In genomic region chr12:70828391-70828790, GRCh38 we compare ENCODE assay signal across 15 cellular contexts.
DNase-seq lines count a peak whose midpoint lies in the region; ATAC-seq and TF ChIP-seq lines count a peak whose summit lies in the region.
"Had no signal": no experiment of that assay in that cellular context is flagged by ENCODE, and none has a peak within 500 bp of the region (broad histone marks: within the 10 kb centered on the region; RNA-seq: fewer than 3 reads in every experiment).

No MANE protein-coding gene starts in this region.

- H2AFZ ChIP-seq in ACC112 (ENCODE audit: low read length, unreplicated experiment) = peak overlapping the region; percentile 32

- in situ Hi-C loops in brain microvascular endothelial cell (cut with HindIII; ENCODE audit: low pct_ligation_motif_present, low sequenced_read_pairs) = no loop called here

- H3K4me3 ChIP-seq in ACC112 (ENCODE audit: low read depth, low read length) = no peak overlapping the region
- no peak overlapping the region for H3K4me3 ChIP-seq in brain microvascular endothelial cell (ENCODE audit: low read depth, low read length)
- no peak overlapping the region for H3K4me3 ChIP-seq in foreskin fibroblast (ENCODE audit: low read depth in 1 of 2, low read length in 2 of 2)
- H3K4me3 ChIP-seq in body of pancreas = no peak overlapping the region
- H3K4me3 ChIP-seq: SJCRH30 had no signal

- no peaks in the 10 kb centered on the region for H3K27me3 ChIP-seq in ACC112 (ENCODE audit: insufficient read depth, low read length)
- no peaks in the 10 kb centered on the region for H3K27me3 ChIP-seq in brain microvascular endothelial cell (replicated peaks)
- H3K27me3 ChIP-seq in body of pancreas = no peaks in the 10 kb centered on the region
- H3K27me3 ChIP-seq: SJCRH30 had no signal

- no peak for ATAC-seq in body of pancreas

- peak; percentile 4 for DNase-seq in M059J (ENCODE audit: low read depth)
- peak; percentile 11 for DNase-seq in brain microvascular endothelial cell
- DNase-seq in foreskin fibroblast = peak; percentile 46 to 83
- DNase-seq in body of pancreas = no peak
- DNase-seq in activated CD4-positive, alpha-beta T cell treated with anti-CD3 and anti-CD28 coated beads, Interleukin-2, amount 50 U/mL, for 4 hours = no peak
- DNase-seq in activated CD4-positive, alpha-beta T cell treated with anti-CD3 and anti-CD28 coated beads for 1 hour = no peak
- DNase-seq in NCI-H526 treated with DMSO at 0.1 percent for 48 hours (lab: John Stamatoyannopoulos, UW) = no peak
- DNase-seq: 8988T, C1 segment of cervical spinal cord, IMR-90, Kasumi-1, NCI-H187, RPMI8226, SJCRH30 had no signal

- TF ChIP-seq POLR2A in body of pancreas (IDR thresholded peaks at IDR 0.05) = no peak

- H3K27ac ChIP-seq in ACC112 (ENCODE audit: low read depth, low read length) (0 out of 2 replicates have a peak overlapping the region, but pooled peaks have one; percentile 5), brain microvascular endothelial cell (no peak overlapping the region), body of pancreas (no peak overlapping the region)
- H3K27ac ChIP-seq: SJCRH30 had no signal

- H3K9me3 ChIP-seq in body of pancreas = no peaks in the 10 kb centered on the region
- H3K9me3 ChIP-seq: SJCRH30 had no signal

- no peaks in the 10 kb centered on the region for H3K79me2 ChIP-seq in ACC112 (ENCODE audit: control insufficient read depth, insufficient read depth, low read length, unreplicated experiment)

- 63 to 70% methylated on average over 2 of the region's 2 CpGs for WGBS in body of pancreas, 2 donors

- H3K36me3 ChIP-seq in ACC112 (ENCODE audit: insufficient read depth, low read length) (no peaks in the 10 kb centered on the region), brain microvascular endothelial cell (replicated peaks) (no peaks in the 10 kb centered on the region), body of pancreas (replicated peaks in 1 of 2; ENCODE audit: insufficient read depth in 1 of 2, low read depth in 2 of 2) (no peaks in the 10 kb centered on the region)
- H3K36me3 ChIP-seq: SJCRH30 had no signal

- H3K4me1 ChIP-seq in ACC112 (ENCODE audit: control insufficient read depth, insufficient read depth, low read length, unreplicated experiment) (peaks cover 19% of the 10 kb centered on the region), body of pancreas (no peaks in the 10 kb centered on the region)
- H3K4me1 ChIP-seq: SJCRH30 had no signal

- no peak for TF ChIP-seq CTCF in brain microvascular endothelial cell (IDR thresholded peaks at IDR 0.05; ENCODE audit: low read depth, low read length, missing control alignments)
- no peak for TF ChIP-seq CTCF in foreskin fibroblast (IDR thresholded peaks at IDR 0.05; ENCODE audit: low read depth, low read length)
- TF ChIP-seq CTCF in body of pancreas (IDR thresholded peaks at IDR 0.05) = no peak

- intact Hi-C loops in body of pancreas (cut with DNase I) = no loop called here

Comparison
In these comparisons a context has a peak if more than half of its experiments do, and no peak if none do; other contexts are left out.
1. DNase-seq: peak in M059J (single experiment), brain microvascular endothelial cell (single experiment) and foreskin fibroblast (2 of 2); none in body of pancreas (0 of 4), activated CD4-positive, alpha-beta T cell treated with anti-CD3 and anti-CD28 coated beads, Interleukin-2, amount 50 U/mL, for 4 hours (0 of 2), activated CD4-positive, alpha-beta T cell treated with anti-CD3 and anti-CD28 coated beads for 1 hour (single experiment) and NCI-H526 treated with DMSO at 0.1 percent for 48 hours (single experiment).